8 cellular contexts compared by ENCODE assay signal in the genomic region with DNA sequence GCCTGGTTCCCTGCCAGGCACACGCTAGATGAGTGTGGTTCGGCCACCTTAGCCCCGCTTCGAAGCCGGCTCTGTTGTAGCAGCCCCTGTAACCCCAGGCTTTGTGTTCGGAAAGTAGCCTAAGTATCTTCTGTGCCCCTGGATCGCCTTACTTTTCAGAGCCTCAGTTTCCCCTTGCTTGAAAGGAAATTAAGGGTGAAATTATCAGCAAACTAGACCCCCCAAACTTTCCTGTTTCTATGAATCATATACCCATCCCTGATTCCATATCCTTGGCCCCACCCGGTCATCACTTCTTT. TPM values are rescaled to one million over a fixed set of nuclear protein-coding genes. Genes with fewer than 3 reads are reported as not detected.
DNase-seq lines count a peak whose midpoint lies in the region; ATAC-seq and TF ChIP-seq lines count a peak whose summit lies in the region.

No MANE protein-coding gene starts in this region.

- POLR2A ChIA-PET in HCT116 (lab: Charles Lee): interaction anchor here (1.1 to 1.2 kb wide), 2 partner anchors 27 to 314 kb away, joined by 3 read pairs; no protein-coding TSS in a partner anchor

- H3K4me2 ChIP-seq in HCT116 (ENCODE audit: low read length) (peak overlapping the region; percentile 82), hepatocyte (peak overlapping the region; percentile 83), smooth muscle cell (peak overlapping the region; percentile 90)

- H3K9ac ChIP-seq in HCT116 (ENCODE audit: low read length): peak overlapping the region; percentile 83
- H3K9ac ChIP-seq in smooth muscle cell (ENCODE audit: low read depth): peak overlapping the region; percentile 79

- no peaks in the 10 kb centered on the region for H3K9me2 ChIP-seq in HCT116 (ENCODE audit: insufficient read depth)
- no peaks in the 10 kb centered on the region for H3K9me2 ChIP-seq in hepatocyte (replicated peaks; ENCODE audit: insufficient read depth)

- H3K4me3 ChIP-seq in HCT116 (replicated peaks in 1 of 2; ENCODE audit: low read depth in 1 of 2, low read length in 2 of 2): peak overlapping the region; percentile 83 to 95
- H3K4me3 ChIP-seq in WI38 (ENCODE audit: low read depth, low read length): peak overlapping the region; percentile 96
- peak overlapping the region; percentile 46 for H3K4me3 ChIP-seq in hepatocyte
- H3K4me3 ChIP-seq in smooth muscle cell: peak overlapping the region; percentile 82

- no peak for TF ChIP-seq CTCF in HCT116 (IDR thresholded peaks at IDR 0.05 in 2 of 3, conservative IDR thresholded peaks at IDR 0.05 in 1 of 3; ENCODE audit: borderline replicate concordance in 1 of 3, insufficient read depth in 1 of 3, low read depth in 2 of 3, low read length in 2 of 3)
- TF ChIP-seq CTCF in WI38 (IDR thresholded peaks at IDR 0.05; ENCODE audit: low read depth, low read length): no peak
- TF ChIP-seq CTCF in hepatocyte (IDR thresholded peaks at IDR 0.05; ENCODE audit: poor library complexity): no peak
- no peak for TF ChIP-seq CTCF in smooth muscle cell (IDR thresholded peaks at IDR 0.05; ENCODE audit: borderline replicate concordance, insufficient read depth, poor library complexity, severe bottlenecking)

- RAD21 ChIA-PET in HCT116 (lab: Charles Lee; ENCODE audit: low non-redundant PET in 1 of 2, low total read pairs in 2 of 2, uncharacterized antibody in 2 of 2, unreplicated experiment in 2 of 2): no interaction called here

- H3K9me3 ChIP-seq in HCT116 (ENCODE audit: control insufficient read depth in 1 of 2, insufficient read depth in 1 of 2, low read depth in 1 of 2, low read length in 2 of 2) (no peaks in the 10 kb centered on the region), hepatocyte (ENCODE audit: low read depth) (no peaks in the 10 kb centered on the region), smooth muscle cell (replicated peaks; ENCODE audit: low read depth) (no peaks in the 10 kb centered on the region)

- intact Hi-C loops in HCT116 (cut with micrococcal nuclease): loop anchor here (1.0 to 2.0 kb wide), 3 partner anchors 28 to 478 kb away; partner anchors contain the start of gene CNNM2

- DNase-seq in HCT116 (ENCODE audit: low read depth, low spot score) (no peak), hepatocyte (ENCODE audit: low spot score) (no peak), smooth muscle cell (lab: John Stamatoyannopoulos, UW; ENCODE audit: unreplicated experiment) (no peak), COLO829 (ENCODE audit: low spot score) (no peak), NCI-H2081 treated with DMSO at 0.1 percent for 48 hours (lab: John Stamatoyannopoulos, UW) (no peak)

- TF ChIP-seq RAD21 in HCT116 (IDR thresholded peaks at IDR 0.05; ENCODE audit: low read depth): no peak

- peaks cover 11% of the 10 kb centered on the region; the same call in 1 of the 2 replicates for H4K20me1 ChIP-seq in HCT116 (ENCODE audit: insufficient read depth)
- H4K20me1 ChIP-seq in hepatocyte (ENCODE audit: insufficient read depth, poor library complexity, severe bottlenecking): peaks cover 9% of the 10 kb centered on the region
- peaks cover 11% of the 10 kb centered on the region for H4K20me1 ChIP-seq in smooth muscle cell (ENCODE audit: low read depth)

- H3K27ac ChIP-seq in HCT116 (ENCODE audit: low read depth, low read length) (peak overlapping the region; percentile 71), hepatocyte (peak overlapping the region; percentile 35), smooth muscle cell (ENCODE audit: low read depth) (peak overlapping the region; percentile 82)

- BruUV-seq in HCT116 (replicated peaks; lab: Mats Ljungman, UMichigan): TSS peak; percentile 74

- H3K79me2 ChIP-seq in HCT116 (ENCODE audit: insufficient read depth, low read length): peaks cover 99% of the 10 kb centered on the region
- H3K79me2 ChIP-seq in hepatocyte: peaks cover 68% of the 10 kb centered on the region
- H3K79me2 ChIP-seq in smooth muscle cell (ENCODE audit: low read depth): peaks cover 79% of the 10 kb centered on the region

- CTCF ChIA-PET in HCT116 (lab: Charles Lee): interaction anchor here (0.6 to 1.7 kb wide), 3 partner anchors 54 to 562 kb away, joined by 3 to 4 read pairs (median 3); no protein-coding TSS in a partner anchor

- TF ChIP-seq POLR2A in HCT116 (IDR thresholded peaks at IDR 0.05; ENCODE audit: borderline replicate concordance, extremely low read depth, insufficient read depth, insufficient read length): no peak

- H3K27me3 ChIP-seq in HCT116 (ENCODE audit: insufficient read depth, low read length) (no peaks in the 10 kb centered on the region), hepatocyte (no peaks in the 10 kb centered on the region), smooth muscle cell (ENCODE audit: low read depth) (no peaks in the 10 kb centered on the region)

- H3K36me3 ChIP-seq in HCT116 (ENCODE audit: control insufficient read depth in 1 of 2, insufficient read depth in 2 of 2, low read length in 2 of 2) (peaks cover 39 to 59% of the 10 kb centered on the region in 2 experiments), hepatocyte (replicated peaks; ENCODE audit: insufficient read depth, low read depth) (no peaks in the 10 kb centered on the region), smooth muscle cell (ENCODE audit: low read depth) (peaks cover 13% of the 10 kb centered on the region)

- 0% methylated on average over 8 of the region's 8 CpGs for WGBS in hepatocyte (ENCODE audit: low lambda C conversion rate, missing lambda C conversion rate)
- WGBS in smooth muscle cell (ENCODE audit: low lambda C conversion rate): under 1% methylated on average over 8 of the region's 8 CpGs

- H3K4me1 ChIP-seq in HCT116 (ENCODE audit: control insufficient read depth in 1 of 2, insufficient read depth in 2 of 2, low read length in 2 of 2) (peaks cover 13 to 27% of the 10 kb centered on the region in 2 experiments; a peak in 3 of 4 replicates), hepatocyte (ENCODE audit: insufficient read depth) (peaks cover 14% of the 10 kb centered on the region), smooth muscle cell (ENCODE audit: low read depth) (peaks cover 14% of the 10 kb centered on the region)

- ATAC-seq in HCT116 (peak; percentile 20), HG03521 (IDR thresholded peaks at IDR 0.05; ENCODE audit: unreplicated experiment) (no peak), HG02981 (IDR thresholded peaks at IDR 0.05; ENCODE audit: unreplicated experiment) (no peak)

- H2AFZ ChIP-seq in HCT116 (ENCODE audit: low read depth, low read length, poor library complexity, severe bottlenecking) (no peak overlapping the region), hepatocyte (peak overlapping the region; percentile 66), smooth muscle cell (ENCODE audit: low read depth) (peak overlapping the region; percentile 78)

- H3F3A ChIP-seq in smooth muscle cell (ENCODE audit: low read depth): no peaks in the 10 kb centered on the region

TF ChIP-seq in HCT116, 20 proteins besides CTCF, POLR2A, EP300 and RAD21 (continues in another document):
- TF ChIP-seq, protein P1, sequence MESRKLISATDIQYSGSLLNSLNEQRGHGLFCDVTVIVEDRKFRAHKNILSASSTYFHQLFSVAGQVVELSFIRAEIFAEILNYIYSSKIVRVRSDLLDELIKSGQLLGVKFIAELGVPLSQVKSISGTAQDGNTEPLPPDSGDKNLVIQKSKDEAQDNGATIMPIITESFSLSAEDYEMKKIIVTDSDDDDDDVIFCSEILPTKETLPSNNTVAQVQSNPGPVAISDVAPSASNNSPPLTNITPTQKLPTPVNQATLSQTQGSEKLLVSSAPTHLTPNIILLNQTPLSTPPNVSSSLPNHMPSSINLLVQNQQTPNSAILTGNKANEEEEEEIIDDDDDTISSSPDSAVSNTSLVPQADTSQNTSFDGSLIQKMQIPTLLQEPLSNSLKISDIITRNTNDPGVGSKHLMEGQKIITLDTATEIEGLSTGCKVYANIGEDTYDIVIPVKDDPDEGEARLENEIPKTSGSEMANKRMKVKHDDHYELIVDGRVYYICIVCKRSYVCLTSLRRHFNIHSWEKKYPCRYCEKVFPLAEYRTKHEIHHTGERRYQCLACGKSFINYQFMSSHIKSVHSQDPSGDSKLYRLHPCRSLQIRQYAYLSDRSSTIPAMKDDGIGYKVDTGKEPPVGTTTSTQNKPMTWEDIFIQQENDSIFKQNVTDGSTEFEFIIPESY (IDR thresholded peaks at IDR 0.05; ENCODE audit: extremely low read depth, insufficient replicate concordance, low read length): no peak
- TF ChIP-seq TCF7L2 (IDR thresholded peaks at IDR 0.05; ENCODE audit: borderline replicate concordance, extremely low read depth, insufficient read depth, insufficient read length): no peak
- TF ChIP-seq JUND (IDR thresholded peaks at IDR 0.05): no peak
- no peak for TF ChIP-seq ELF1 (IDR thresholded peaks at IDR 0.05; ENCODE audit: borderline replicate concordance, low read depth)
- no peak for TF ChIP-seq CBX3 (IDR thresholded peaks at IDR 0.05; ENCODE audit: low read depth)
- TF ChIP-seq CEBPB (IDR thresholded peaks at IDR 0.05; ENCODE audit: low read depth): no peak

RNA-seq across cellular contexts. Expression of gene PDCD11, which starts 0.3 kb away (rescaled TPM):
- 106 TPM for total RNA-seq in HCT116 (2021; ENCODE audit: unreplicated experiment)
- polyA plus RNA-seq in HCT116 (2012): 74.1 and 75.4 TPM in 2 replicates
- total RNA-seq in hepatocyte: 15.5 and 17.3 TPM in 2 replicates
- 9.9 and 14.8 TPM in 2 replicates for polyA plus RNA-seq in hepatocyte
- total RNA-seq in smooth muscle cell: 15.6 and 16.9 TPM in 2 replicates
- 12.2 and 13.8 TPM in 2 replicates for polyA plus RNA-seq in smooth muscle cell

RNA-seq across cellular contexts. Expression of gene ATP5MK, which starts 0.5 kb away (rescaled TPM):
- total RNA-seq in HCT116 (2021; ENCODE audit: unreplicated experiment): 556 TPM
- 212 and 372 TPM in 2 replicates for polyA plus RNA-seq in HCT116 (2012)
- total RNA-seq in hepatocyte: 408 and 516 TPM in 2 replicates
- 617 and 647 TPM in 2 replicates for polyA plus RNA-seq in hepatocyte
- 961 and 1,249 TPM in 2 replicates for total RNA-seq in smooth muscle cell
- 527 and 589 TPM in 2 replicates for polyA plus RNA-seq in smooth muscle cell

RNA-seq across cellular contexts. Expression of gene TAF5, which starts 29.0 kb away (rescaled TPM):
- total RNA-seq in HCT116 (2021; ENCODE audit: unreplicated experiment) (9.2 TPM), hepatocyte (6.6 and 6.9 TPM in 2 replicates), smooth muscle cell (4.5 and 6.4 TPM in 2 replicates)
- 2.6 and 3.8 TPM in 2 replicates for polyA plus RNA-seq in HCT116 (2012)
- polyA plus RNA-seq in hepatocyte (5.3 and 5.4 TPM in 2 replicates), smooth muscle cell (3.5 and 5.2 TPM in 2 replicates)

RNA-seq across cellular contexts. Expression of gene PCGF6, which starts 45.8 kb away (rescaled TPM):
- total RNA-seq in HCT116 (2021; ENCODE audit: unreplicated experiment) (24.7 TPM), hepatocyte (9.0 and 12.6 TPM in 2 replicates), smooth muscle cell (8.2 and 10.4 TPM in 2 replicates)
- 8.4 and 12.5 TPM in 2 replicates for polyA plus RNA-seq in HCT116 (2012)
- polyA plus RNA-seq in hepatocyte (5.7 and 7.7 TPM in 2 replicates), smooth muscle cell (8.1 and 9.1 TPM in 2 replicates)

RNA-seq across cellular contexts. Expression of gene CALHM2, which starts 55.4 kb away (rescaled TPM):
- total RNA-seq in HCT116 (2021; ENCODE audit: unreplicated experiment) (46.1 TPM), hepatocyte (2.1 and 3.2 TPM in 2 replicates), smooth muscle cell (3.1 and 4.0 TPM in 2 replicates)
- polyA plus RNA-seq in HCT116 (2012): 52.2 and 53.5 TPM in 2 replicates
- polyA plus RNA-seq in hepatocyte (5.5 and 7.9 TPM in 2 replicates), smooth muscle cell (6.2 and 8.6 TPM in 2 replicates)

Comparison
In these comparisons a context has a peak if more than half of its experiments do, and no peak if none do; other contexts are left out.
1. H3K4me3 ChIP-seq: peak in every context shown above with its lines; median percentile 96 in WI38; 89 in HCT116; 82 in smooth muscle cell; 46 in hepatocyte.